ENCODE assay signal across 21 cellular contexts in genomic region chr2:179948058-179948457, GRCh38.
"Had no signal": no experiment of that assay in that cellular context is flagged by ENCODE, and none has a peak within 500 bp of the region (broad histone marks: within the 10 kb centered on the region; RNA-seq: fewer than 3 reads in every experiment).

No MANE protein-coding gene starts in this region.

- H3K27ac Mint-ChIP-seq: memory B cell; natural killer cell treated with Interleukin-12 subunit alpha and Interleukin-12 subunit beta and Interleukin-15 and Interleukin-18, amount 100 ng/mL, for 72 hours had no signal

- ATAC-seq: heart left ventricle; left lung; lower lobe of right lung; natural killer cell treated with Interleukin-12 subunit alpha and Interleukin-12 subunit beta and Interleukin-15 and Interleukin-18, amount 100 ng/mL, for 72 hours; pancreas; psoas muscle; sciatic nerve had no signal

- FAIRE-seq: frontal cortex, pancreas had no signal

- H3K4me1 ChIP-seq: heart left ventricle, left lung, lower lobe of right lung, psoas muscle had no signal

- H3K27ac ChIP-seq: heart left ventricle, left lung, lower lobe of right lung, pancreas, psoas muscle had no signal

- H3K9me3 Mint-ChIP-seq: memory B cell; natural killer cell treated with Interleukin-12 subunit alpha and Interleukin-12 subunit beta and Interleukin-15 and Interleukin-18, amount 100 ng/mL, for 72 hours had no signal

- H3K9me3 ChIP-seq: heart left ventricle, left lung, lower lobe of right lung, pancreas, psoas muscle had no signal

- H3K27me3 Mint-ChIP-seq: memory B cell; natural killer cell treated with Interleukin-12 subunit alpha and Interleukin-12 subunit beta and Interleukin-15 and Interleukin-18, amount 100 ng/mL, for 72 hours had no signal

- H3K4me1 Mint-ChIP-seq: memory B cell had no signal

- H3K4me3 ChIP-seq: dorsolateral prefrontal cortex, heart left ventricle, left lung, lower lobe of right lung, pancreas, psoas muscle had no signal

- H3K4me3 Mint-ChIP-seq: memory B cell; natural killer cell treated with Interleukin-12 subunit alpha and Interleukin-12 subunit beta and Interleukin-15 and Interleukin-18, amount 100 ng/mL, for 72 hours had no signal

- H3K27me3 ChIP-seq: dorsolateral prefrontal cortex, heart left ventricle, left lung, pancreas had no signal

- DNase-seq: cortex of kidney; dorsolateral prefrontal cortex; effector CD8-positive, alpha-beta T cell; heart left ventricle; hypothalamus; islet precursor cell; left lung; lower lobe of right lung; midbrain; occipital lobe; pancreas; psoas muscle; retina; stimulated activated CD4-positive, alpha-beta T cell treated with anti-CD3 and anti-CD28 coated beads, Interleukin-2, amount 100 ng/mL, for 24 hours; stimulated activated CD4-positive, alpha-beta T cell treated with anti-CD3 and anti-CD28 coated beads, Interleukin-4, amount 100 ng/mL, for 4 hours; stimulated activated naive CD4-positive, alpha-beta T cell; trophoblast cell had no signal
